1 cellular context compared by ENCODE assay signal in genomic region chr6:31814677-31815024, GRCh38.
TF ChIP-seq lines count a peak whose summit lies in the region.

No MANE protein-coding gene starts in this region.

TF ChIP-seq in IMR-90, 13 proteins besides CTCF, POLR2A, EP300 and RAD21:
- TF ChIP-seq MAZ (IDR thresholded peaks at IDR 0.05; ENCODE audit: borderline replicate concordance, low read depth, low read length) (peak; percentile 70; the same call in 1 of the 2 replicates), MXI1 (IDR thresholded peaks at IDR 0.05; ENCODE audit: borderline replicate concordance, low read depth, low read length) (no peak)
